ENCODE assay signal across 1 cellular context in genomic region chr6:122845916-122846632, GRCh38.
TF ChIP-seq lines count a peak whose summit lies in the region.

No MANE protein-coding gene starts in this region.

TF ChIP-seq in H1, 55 proteins besides CTCF, POLR2A, EP300 and RAD21 (continued from another document):
- TF ChIP-seq, protein P1, sequence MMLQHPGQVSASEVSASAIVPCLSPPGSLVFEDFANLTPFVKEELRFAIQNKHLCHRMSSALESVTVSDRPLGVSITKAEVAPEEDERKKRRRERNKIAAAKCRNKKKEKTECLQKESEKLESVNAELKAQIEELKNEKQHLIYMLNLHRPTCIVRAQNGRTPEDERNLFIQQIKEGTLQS (IDR thresholded peaks at IDR 0.05; ENCODE audit: insufficient read depth, low read depth, low read length) = no peak
- TF ChIP-seq GTF2F1 (IDR thresholded peaks at IDR 0.05; ENCODE audit: borderline replicate concordance, low read depth, low read length) = no peak
